Comparison of ENCODE assay signal across 16 cellular contexts in genomic region chr12:51075390-51075789, GRCh38.
"Had no signal": no experiment of that assay in that cellular context is flagged by ENCODE, and none has a peak within 500 bp of the region (broad histone marks: within the 10 kb centered on the region; RNA-seq: fewer than 3 reads in every experiment).

No MANE protein-coding gene starts in this region.

- H3K36me3 Mint-ChIP-seq: natural killer cell treated with Interleukin-12 subunit alpha and Interleukin-12 subunit beta and Interleukin-15 and Interleukin-18, amount 100 ng/mL, for 72 hours had no signal

- H3K4me3 Mint-ChIP-seq: activated B cell treated with CpG ODN at 0.5 μM for 24 hours; activated CD4-positive, alpha-beta T cell treated with anti-CD3 and anti-CD28 coated beads, Interleukin-2, amount 10 ng/mL, durations not matched to agents 7 days and 5 days; activated naive CD8-positive, alpha-beta T cell treated with anti-CD3 and anti-CD28 coated beads, Interleukin-2, amount 10 ng/mL, durations not matched to agents 7 days and 5 days; natural killer cell treated with Interleukin-12 subunit alpha and Interleukin-12 subunit beta and Interleukin-15 and Interleukin-18, amount 100 ng/mL, for 72 hours; stimulated activated naive B cell treated with anti-CD40 and anti-IgM and Interleukin-4, amounts not matched to agents 10 μg/mL and 1 μg/mL and 100 μg/mL, for 72 hours had no signal

- ATAC-seq: esophagus mucosa; natural killer cell treated with Interleukin-12 subunit alpha and Interleukin-12 subunit beta and Interleukin-15 and Interleukin-18, amount 100 ng/mL, for 72 hours; stimulated activated naive B cell treated with anti-CD40 and anti-IgM and Interleukin-4, amounts not matched to agents 10 μg/mL and 1 μg/mL and 100 μg/mL, for 72 hours had no signal

- H3K27ac ChIP-seq: sigmoid colon, tibial artery, vagina had no signal

- H3K9me3 Mint-ChIP-seq: activated B cell treated with CpG ODN at 0.5 μM for 24 hours; activated CD4-positive, alpha-beta T cell treated with anti-CD3 and anti-CD28 coated beads, Interleukin-2, amount 10 ng/mL, durations not matched to agents 7 days and 5 days; natural killer cell treated with Interleukin-12 subunit alpha and Interleukin-12 subunit beta and Interleukin-15 and Interleukin-18, amount 100 ng/mL, for 72 hours; stimulated activated naive B cell treated with anti-CD40 and anti-IgM and Interleukin-4, amounts not matched to agents 10 μg/mL and 1 μg/mL and 100 μg/mL, for 72 hours had no signal

- H3K9me3 ChIP-seq: sigmoid colon, tibial artery, vagina had no signal

- H3K4me1 Mint-ChIP-seq: activated B cell treated with CpG ODN at 0.5 μM for 24 hours had no signal

- H3K4me3 ChIP-seq: sigmoid colon, tibial artery, vagina had no signal

- H3K27ac Mint-ChIP-seq: activated B cell treated with CpG ODN at 0.5 μM for 24 hours; activated CD4-positive, alpha-beta T cell treated with anti-CD3 and anti-CD28 coated beads, Interleukin-2, amount 10 ng/mL, durations not matched to agents 7 days and 5 days; activated naive CD8-positive, alpha-beta T cell treated with anti-CD3 and anti-CD28 coated beads, Interleukin-2, amount 10 ng/mL, durations not matched to agents 7 days and 5 days; natural killer cell treated with Interleukin-12 subunit alpha and Interleukin-12 subunit beta and Interleukin-15 and Interleukin-18, amount 100 ng/mL, for 72 hours; stimulated activated naive B cell treated with anti-CD40 and anti-IgM and Interleukin-4, amounts not matched to agents 10 μg/mL and 1 μg/mL and 100 μg/mL, for 72 hours had no signal

- DNase-seq: activated B cell treated with CpG ODN at 0.5 μM for 24 hours; activated CD4-positive, alpha-beta T cell treated with anti-CD3 and anti-CD28 coated beads, Interleukin-2, amount 10 ng/mL, durations not matched to agents 7 days and 5 days; activated CD8-positive, alpha-beta memory T cell treated with anti-CD3 and anti-CD28 coated beads, Interleukin-2, amount 50 U/mL, for 48 hours; activated naive CD4-positive, alpha-beta T cell; activated naive CD8-positive, alpha-beta T cell treated with anti-CD3 and anti-CD28 coated beads, Interleukin-2, amount 10 ng/mL, durations not matched to agents 7 days and 5 days; aorta; hippocampal formation; kidney glomerular epithelial cell; mesendoderm; sigmoid colon; stimulated activated CD4-positive, alpha-beta T cell treated with anti-CD3 and anti-CD28 coated beads, Interleukin-2, amount 100 ng/mL, for 48 hours; stimulated activated naive B cell treated with anti-CD40 and anti-IgM and Interleukin-4, amounts not matched to agents 10 μg/mL and 1 μg/mL and 100 μg/mL, for 72 hours; tibial artery had no signal

- H3K27me3 Mint-ChIP-seq: activated B cell treated with CpG ODN at 0.5 μM for 24 hours; activated CD4-positive, alpha-beta T cell treated with anti-CD3 and anti-CD28 coated beads, Interleukin-2, amount 10 ng/mL, durations not matched to agents 7 days and 5 days; activated naive CD8-positive, alpha-beta T cell treated with anti-CD3 and anti-CD28 coated beads, Interleukin-2, amount 10 ng/mL, durations not matched to agents 7 days and 5 days; natural killer cell treated with Interleukin-12 subunit alpha and Interleukin-12 subunit beta and Interleukin-15 and Interleukin-18, amount 100 ng/mL, for 72 hours; stimulated activated naive B cell treated with anti-CD40 and anti-IgM and Interleukin-4, amounts not matched to agents 10 μg/mL and 1 μg/mL and 100 μg/mL, for 72 hours had no signal

- H3K27me3 ChIP-seq: sigmoid colon, tibial artery, vagina had no signal
